In the genomic region with DNA sequence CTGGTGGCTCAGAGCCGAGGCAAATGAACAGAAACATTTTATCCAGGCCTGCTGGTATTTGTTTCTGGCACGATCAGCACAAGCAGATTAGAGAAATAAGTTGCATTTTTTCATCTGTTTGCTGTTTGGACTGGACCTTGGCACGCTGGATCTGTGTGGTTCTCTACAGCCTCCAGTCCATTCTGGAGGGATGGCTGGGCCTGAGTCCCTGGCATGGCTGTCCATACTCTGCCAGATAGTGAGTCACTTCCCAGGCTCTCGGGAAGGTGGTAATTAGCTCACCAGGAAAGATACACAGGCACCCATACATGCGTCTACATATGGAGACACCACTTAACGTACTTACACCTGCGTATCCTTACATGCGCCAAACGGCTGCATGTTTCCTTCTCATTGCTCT, we compare ENCODE assay signal across 1 cellular context.
TF ChIP-seq lines count a peak whose summit lies in the region.

No MANE protein-coding gene starts in this region.

TF ChIP-seq in SK-N-SH, 30 proteins besides CTCF, POLR2A, EP300 and RAD21 (continued from another document):
- no peak for TF ChIP-seq IRF3 (IDR thresholded peaks at IDR 0.05; ENCODE audit: low read depth, low read length)
- TF ChIP-seq TCF12 (IDR thresholded peaks at IDR 0.05), result peak; percentile 35; the same call in 1 of the 2 replicates
- TF ChIP-seq, protein P1, sequence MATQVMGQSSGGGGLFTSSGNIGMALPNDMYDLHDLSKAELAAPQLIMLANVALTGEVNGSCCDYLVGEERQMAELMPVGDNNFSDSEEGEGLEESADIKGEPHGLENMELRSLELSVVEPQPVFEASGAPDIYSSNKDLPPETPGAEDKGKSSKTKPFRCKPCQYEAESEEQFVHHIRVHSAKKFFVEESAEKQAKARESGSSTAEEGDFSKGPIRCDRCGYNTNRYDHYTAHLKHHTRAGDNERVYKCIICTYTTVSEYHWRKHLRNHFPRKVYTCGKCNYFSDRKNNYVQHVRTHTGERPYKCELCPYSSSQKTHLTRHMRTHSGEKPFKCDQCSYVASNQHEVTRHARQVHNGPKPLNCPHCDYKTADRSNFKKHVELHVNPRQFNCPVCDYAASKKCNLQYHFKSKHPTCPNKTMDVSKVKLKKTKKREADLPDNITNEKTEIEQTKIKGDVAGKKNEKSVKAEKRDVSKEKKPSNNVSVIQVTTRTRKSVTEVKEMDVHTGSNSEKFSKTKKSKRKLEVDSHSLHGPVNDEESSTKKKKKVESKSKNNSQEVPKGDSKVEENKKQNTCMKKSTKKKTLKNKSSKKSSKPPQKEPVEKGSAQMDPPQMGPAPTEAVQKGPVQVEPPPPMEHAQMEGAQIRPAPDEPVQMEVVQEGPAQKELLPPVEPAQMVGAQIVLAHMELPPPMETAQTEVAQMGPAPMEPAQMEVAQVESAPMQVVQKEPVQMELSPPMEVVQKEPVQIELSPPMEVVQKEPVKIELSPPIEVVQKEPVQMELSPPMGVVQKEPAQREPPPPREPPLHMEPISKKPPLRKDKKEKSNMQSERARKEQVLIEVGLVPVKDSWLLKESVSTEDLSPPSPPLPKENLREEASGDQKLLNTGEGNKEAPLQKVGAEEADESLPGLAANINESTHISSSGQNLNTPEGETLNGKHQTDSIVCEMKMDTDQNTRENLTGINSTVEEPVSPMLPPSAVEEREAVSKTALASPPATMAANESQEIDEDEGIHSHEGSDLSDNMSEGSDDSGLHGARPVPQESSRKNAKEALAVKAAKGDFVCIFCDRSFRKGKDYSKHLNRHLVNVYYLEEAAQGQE (IDR thresholded peaks at IDR 0.05; ENCODE audit: low read depth, low read length), result no peak
- TF ChIP-seq RXRA (IDR thresholded peaks at IDR 0.05; ENCODE audit: borderline replicate concordance, low read depth), result no peak
- peak; percentile 49 for TF ChIP-seq NFIC (IDR thresholded peaks at IDR 0.05; ENCODE audit: borderline replicate concordance)
